ENCODE assay signal across 16 cellular contexts in genomic region chr2:98738304-98738703, GRCh38.
"Had no signal": no experiment of that assay in that cellular context is flagged by ENCODE, and none has a peak within 500 bp of the region (broad histone marks: within the 10 kb centered on the region; RNA-seq: fewer than 3 reads in every experiment).

No MANE protein-coding gene starts in this region.

- H3K4me1 ChIP-seq: tibial artery, vagina had no signal

- H3K27me3 ChIP-seq: hepatocyte, tibial artery, vagina had no signal

- H3K36me3 Mint-ChIP-seq: brain had no signal

- H3K4me3 ChIP-seq: hepatocyte, skin epidermis, tibial artery, vagina had no signal

- H3K4me3 Mint-ChIP-seq: brain, endodermal cell, neural crest cell had no signal

- H3K27ac ChIP-seq: hepatocyte, skin epidermis, tibial artery, vagina had no signal

- H3K36me3 ChIP-seq: tibial artery, vagina had no signal

- H3K4me1 Mint-ChIP-seq: brain, endodermal cell, neural crest cell had no signal

- DNase-seq: activated CD4-positive, CD25-positive, alpha-beta regulatory T cell treated with anti-CD3 and anti-CD28 coated beads, Interleukin-2, amount 50 U/mL, for 72 hours; activated gamma-delta T cell; activated T-cell treated with anti-CD3 and anti-CD28 coated beads for 4 hours; dermis blood vessel endothelial cell; endodermal cell; erythroblast; left ventricle myocardium superior; mesendoderm; posterior cingulate gyrus; T-helper 9 cell; tibial artery had no signal

- H3K9me3 ChIP-seq: tibial artery, vagina had no signal

- H3K27ac Mint-ChIP-seq: brain, endodermal cell had no signal

- ATAC-seq: left ventricle myocardium superior had no signal

- H3K9me3 Mint-ChIP-seq: brain, endodermal cell, neural crest cell had no signal
